28 cellular contexts compared by ENCODE assay signal in the genomic region with DNA sequence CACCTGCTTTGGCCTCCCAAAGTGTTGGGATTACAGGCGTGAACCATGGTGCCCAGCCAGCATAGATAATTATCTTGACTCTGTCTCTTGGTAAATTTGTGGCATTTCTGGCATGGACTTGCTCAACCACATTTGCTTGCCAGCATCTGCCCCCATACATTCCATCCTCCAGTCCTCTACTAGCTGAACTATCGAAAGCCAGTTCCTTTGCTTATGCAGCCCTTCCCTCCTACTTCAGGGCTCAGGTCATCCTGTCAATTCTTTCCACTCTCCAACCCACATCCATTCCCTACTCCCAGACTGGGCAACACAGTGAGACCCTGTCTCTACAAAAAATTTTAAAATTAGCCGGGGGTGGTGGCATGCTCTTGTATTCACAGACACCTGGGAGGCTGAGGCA. TPM values are rescaled to one million over a fixed set of nuclear protein-coding genes. Genes with fewer than 3 reads are reported as not detected.
A peak's percentile ranks its signal among the peaks of the same experiment; 100 is the strongest.
DNase-seq lines count a peak whose midpoint lies in the region; ATAC-seq, FAIRE-seq and TF ChIP-seq lines count a peak whose summit lies in the region.
"Had no signal": no experiment of that assay in that cellular context is flagged by ENCODE, and none has a peak within 500 bp of the region (broad histone marks: within the 10 kb centered on the region; RNA-seq: fewer than 3 reads in every experiment).

No MANE protein-coding gene starts in this region.

- H3K4me1 Mint-ChIP-seq in astrocyte (ENCODE audit: low read depth, unreplicated experiment) (peaks cover 2% of the 10 kb centered on the region), neural progenitor cell (peaks cover 6% of the 10 kb centered on the region)
- H3K4me1 Mint-ChIP-seq in activated T-helper 1 cell treated with anti-CD3 and anti-CD28 coated beads, Interleukin-12 subunit alpha, Interleukin-12 subunit beta, Interleukin-2, Interleukin-4 antibody, amounts not matched to agents 30 ng/mL and 10 ng/mL and 1 ng/mL, durations not matched to agents 14 hours and 24 hours and 36 hours (ENCODE audit: low read depth), result peaks cover 10% of the 10 kb centered on the region
- peaks cover 9% of the 10 kb centered on the region for H3K4me1 Mint-ChIP-seq in activated CD4-positive, alpha-beta T cell treated with anti-CD3 and anti-CD28 coated beads, Interleukin-2, amount 10 ng/mL, durations not matched to agents 24 days and 14 days

- H3K9me3 ChIP-seq in MG63 (no peaks in the 10 kb centered on the region), astrocyte (ENCODE audit: insufficient read depth, low read depth, low read length) (no peaks in the 10 kb centered on the region), neural progenitor cell (ENCODE audit: low read depth) (no peaks in the 10 kb centered on the region)
- H3K9me3 ChIP-seq: A549, BLaER1, mucosa of descending colon, prostate gland, SJSA1, suprapubic skin had no signal

- peaks cover 2% of the 10 kb centered on the region for H3K36me3 Mint-ChIP-seq in astrocyte (ENCODE audit: low read depth, unreplicated experiment)
- no peaks in the 10 kb centered on the region for H3K36me3 Mint-ChIP-seq in activated T-helper 1 cell treated with anti-CD3 and anti-CD28 coated beads, Interleukin-12 subunit alpha, Interleukin-12 subunit beta, Interleukin-2, Interleukin-4 antibody, amounts not matched to agents 30 ng/mL and 10 ng/mL and 1 ng/mL, durations not matched to agents 14 hours and 24 hours and 36 hours (ENCODE audit: low read depth)
- peaks cover 6% of the 10 kb centered on the region for H3K36me3 Mint-ChIP-seq in neural progenitor cell
- no peaks in the 10 kb centered on the region for H3K36me3 Mint-ChIP-seq in activated CD4-positive, alpha-beta T cell treated with anti-CD3 and anti-CD28 coated beads, Interleukin-2, amount 10 ng/mL, durations not matched to agents 24 days and 14 days (ENCODE audit: low read depth)

- no peak for FAIRE-seq in astrocyte (lab: Jason Lieb, UNC)
- FAIRE-seq: A549, endometrium, H54, urothelium cell line had no signal

- peak; percentile 30 for DNase-seq in AG20443 (ENCODE audit: low spot score)
- peak; percentile 37 for DNase-seq in MG63
- DNase-seq in astrocyte (ENCODE audit: low read depth), result peak; percentile 41
- peak; percentile 25 for DNase-seq in fibroblast of the aortic adventitia (ENCODE audit: low read depth)
- DNase-seq in activated T-helper 1 cell treated with anti-CD3 and anti-CD28 coated beads, Interleukin-12 subunit alpha, Interleukin-12 subunit beta, Interleukin-2, Interleukin-4 antibody, amounts not matched to agents 30 ng/mL and 10 ng/mL and 1 ng/mL, durations not matched to agents 14 hours and 24 hours and 36 hours (ENCODE audit: low spot score), result no peak
- no peak for DNase-seq in neural progenitor cell (ENCODE audit: low spot score)
- no peak for DNase-seq in activated CD4-positive, alpha-beta T cell treated with anti-CD3 and anti-CD28 coated beads, Interleukin-2, amount 10 ng/mL, durations not matched to agents 24 days and 14 days
- DNase-seq: activated CD8-positive, alpha-beta memory T cell treated with anti-CD3 and anti-CD28 coated beads, Interleukin-2, amount 50 U/mL, for 4 hours; activated effector memory CD4-positive, alpha-beta T cell treated with Interleukin-2 at 50 U/mL for 16 hours; activated naive CD8-positive, alpha-beta T cell treated with anti-CD3 and anti-CD28 coated beads, Interleukin-2, amount 50 U/mL, for 24 hours; COR-L47; cortex of kidney; KG1; mucosa of descending colon; NCI-H187 treated with DMSO at 0.1 percent for 48 hours; NCI-H82; stimulated activated CD4-positive, alpha-beta T cell treated with anti-CD3 and anti-CD28 coated beads, Interleukin-1b, Interleukin-23, amount 100 ng/mL, for 48 hours; T-helper 2 cell had no signal

- H3K27ac Mint-ChIP-seq in astrocyte (ENCODE audit: unreplicated experiment) (no peak overlapping the region), neural progenitor cell (no peak overlapping the region)
- no peak overlapping the region for H3K27ac Mint-ChIP-seq in activated T-helper 1 cell treated with anti-CD3 and anti-CD28 coated beads, Interleukin-12 subunit alpha, Interleukin-12 subunit beta, Interleukin-2, Interleukin-4 antibody, amounts not matched to agents 30 ng/mL and 10 ng/mL and 1 ng/mL, durations not matched to agents 14 hours and 24 hours and 36 hours
- no peak overlapping the region for H3K27ac Mint-ChIP-seq in activated CD4-positive, alpha-beta T cell treated with anti-CD3 and anti-CD28 coated beads, Interleukin-2, amount 10 ng/mL, durations not matched to agents 24 days and 14 days
- H3K27ac Mint-ChIP-seq: activated naive CD8-positive, alpha-beta T cell treated with anti-CD3 and anti-CD28 coated beads, Interleukin-2, amount 50 U/mL, for 24 hours had no signal

- ATAC-seq in GM19023 (IDR thresholded peaks at IDR 0.05; ENCODE audit: unreplicated experiment), result no peak
- ATAC-seq: activated naive CD8-positive, alpha-beta T cell treated with anti-CD3 and anti-CD28 coated beads, Interleukin-2, amount 50 U/mL, for 24 hours; mucosa of descending colon had no signal

- no peaks in the 10 kb centered on the region for H3K79me2 ChIP-seq in astrocyte (ENCODE audit: insufficient read depth, low read length)
- no peaks in the 10 kb centered on the region for H3K79me2 ChIP-seq in neural progenitor cell (ENCODE audit: low read depth)

- H3K4me2 ChIP-seq in astrocyte (ENCODE audit: low read length), result no peak overlapping the region
- no peak overlapping the region for H3K4me2 ChIP-seq in neural progenitor cell
- H3K4me2 ChIP-seq: A549, BLaER1 had no signal

- H4K20me1 ChIP-seq in astrocyte (ENCODE audit: insufficient read depth, low read length), result no peaks in the 10 kb centered on the region
- H4K20me1 ChIP-seq in neural progenitor cell (ENCODE audit: low read depth), result no peaks in the 10 kb centered on the region
- H4K20me1 ChIP-seq: BLaER1 had no signal

- no peak overlapping the region for H3K27ac ChIP-seq in astrocyte (ENCODE audit: low read depth, low read length)
- no peak overlapping the region for H3K27ac ChIP-seq in neural progenitor cell
- H3K27ac ChIP-seq: A549, BLaER1, prostate gland, SJSA1, suprapubic skin, VCaP had no signal

- H2AFZ ChIP-seq in astrocyte (ENCODE audit: low read depth, low read length) (no peak overlapping the region), neural progenitor cell (replicated peaks) (no peak overlapping the region)

- H3K9me3 Mint-ChIP-seq in astrocyte (ENCODE audit: unreplicated experiment) (no peaks in the 10 kb centered on the region), neural progenitor cell (no peaks in the 10 kb centered on the region)
- H3K9me3 Mint-ChIP-seq in activated T-helper 1 cell treated with anti-CD3 and anti-CD28 coated beads, Interleukin-12 subunit alpha, Interleukin-12 subunit beta, Interleukin-2, Interleukin-4 antibody, amounts not matched to agents 30 ng/mL and 10 ng/mL and 1 ng/mL, durations not matched to agents 14 hours and 24 hours and 36 hours, result no peaks in the 10 kb centered on the region
- no peaks in the 10 kb centered on the region for H3K9me3 Mint-ChIP-seq in activated CD4-positive, alpha-beta T cell treated with anti-CD3 and anti-CD28 coated beads, Interleukin-2, amount 10 ng/mL, durations not matched to agents 24 days and 14 days
- H3K9me3 Mint-ChIP-seq: activated naive CD8-positive, alpha-beta T cell treated with anti-CD3 and anti-CD28 coated beads, Interleukin-2, amount 50 U/mL, for 24 hours had no signal

- no peak for TF ChIP-seq CTCF in astrocyte (IDR thresholded peaks at IDR 0.05; ENCODE audit: insufficient read depth, low read depth, low read length)
- TF ChIP-seq CTCF in fibroblast of the aortic adventitia (IDR thresholded peaks at IDR 0.05; ENCODE audit: insufficient read depth, low read length), result no peak
- no peak for TF ChIP-seq CTCF in neural progenitor cell (IDR thresholded peaks at IDR 0.05)

- no peak overlapping the region for H3K4me3 Mint-ChIP-seq in astrocyte (ENCODE audit: unreplicated experiment)
- H3K4me3 Mint-ChIP-seq in activated T-helper 1 cell treated with anti-CD3 and anti-CD28 coated beads, Interleukin-12 subunit alpha, Interleukin-12 subunit beta, Interleukin-2, Interleukin-4 antibody, amounts not matched to agents 30 ng/mL and 10 ng/mL and 1 ng/mL, durations not matched to agents 14 hours and 24 hours and 36 hours, result no peak overlapping the region
- no peak overlapping the region for H3K4me3 Mint-ChIP-seq in neural progenitor cell
- no peak overlapping the region for H3K4me3 Mint-ChIP-seq in activated CD4-positive, alpha-beta T cell treated with anti-CD3 and anti-CD28 coated beads, Interleukin-2, amount 10 ng/mL, durations not matched to agents 24 days and 14 days
- H3K4me3 Mint-ChIP-seq: activated naive CD8-positive, alpha-beta T cell treated with anti-CD3 and anti-CD28 coated beads, Interleukin-2, amount 50 U/mL, for 24 hours had no signal

- H3K4me3 ChIP-seq in MG63 (no peak overlapping the region), astrocyte (ENCODE audit: insufficient read depth, low read depth, low read length) (no peak overlapping the region), fibroblast of the aortic adventitia (ENCODE audit: low read depth, low read length) (no peak overlapping the region), neural progenitor cell (no peak overlapping the region)
- H3K4me3 ChIP-seq: A549, BLaER1, mucosa of descending colon, prostate gland, SJSA1, suprapubic skin had no signal

- peaks cover 7% of the 10 kb centered on the region for H3F3A ChIP-seq in neural progenitor cell (ENCODE audit: low read depth)

- intact Hi-C loops in activated T-helper 1 cell treated with anti-CD3 and anti-CD28 coated beads, Interleukin-12 subunit alpha, Interleukin-12 subunit beta, Interleukin-2, Interleukin-4 antibody, amounts not matched to agents 30 ng/mL and 10 ng/mL and 1 ng/mL, durations not matched to agents 14 hours and 24 hours and 36 hours (cut with micrococcal nuclease), result no loop called here
- intact Hi-C loops in activated CD4-positive, alpha-beta T cell treated with anti-CD3 and anti-CD28 coated beads, Interleukin-2, amount 10 ng/mL, durations not matched to agents 24 days and 14 days (cut with micrococcal nuclease), result no loop called here

- H3K27me3 ChIP-seq in MG63 (no peaks in the 10 kb centered on the region), astrocyte (ENCODE audit: insufficient read depth, low read length) (no peaks in the 10 kb centered on the region), neural progenitor cell (no peaks in the 10 kb centered on the region)
- H3K27me3 ChIP-seq: BLaER1, SJSA1, suprapubic skin had no signal

- H3K4me1 ChIP-seq in astrocyte (ENCODE audit: insufficient read depth, low read length), result no peaks in the 10 kb centered on the region
- peaks cover 2% of the 10 kb centered on the region for H3K4me1 ChIP-seq in neural progenitor cell
- H3K4me1 ChIP-seq: A549, prostate gland, SJSA1 had no signal

- H3K27me3 Mint-ChIP-seq in astrocyte (ENCODE audit: low read depth, unreplicated experiment) (no peaks in the 10 kb centered on the region), neural progenitor cell (ENCODE audit: insufficient read depth, low read depth) (peaks cover 2% of the 10 kb centered on the region)
- H3K27me3 Mint-ChIP-seq in activated T-helper 1 cell treated with anti-CD3 and anti-CD28 coated beads, Interleukin-12 subunit alpha, Interleukin-12 subunit beta, Interleukin-2, Interleukin-4 antibody, amounts not matched to agents 30 ng/mL and 10 ng/mL and 1 ng/mL, durations not matched to agents 14 hours and 24 hours and 36 hours (ENCODE audit: insufficient read depth), result no peaks in the 10 kb centered on the region
- H3K27me3 Mint-ChIP-seq in activated CD4-positive, alpha-beta T cell treated with anti-CD3 and anti-CD28 coated beads, Interleukin-2, amount 10 ng/mL, durations not matched to agents 24 days and 14 days, result no peaks in the 10 kb centered on the region
- H3K27me3 Mint-ChIP-seq: activated naive CD8-positive, alpha-beta T cell treated with anti-CD3 and anti-CD28 coated beads, Interleukin-2, amount 50 U/mL, for 24 hours had no signal

- no peaks in the 10 kb centered on the region for H3K36me3 ChIP-seq in MG63
- no peaks in the 10 kb centered on the region for H3K36me3 ChIP-seq in astrocyte (ENCODE audit: insufficient read depth, low read length)
- H3K36me3 ChIP-seq in neural progenitor cell, result no peaks in the 10 kb centered on the region
- H3K36me3 ChIP-seq: BLaER1, prostate gland, SJSA1, suprapubic skin had no signal

- H3K9ac ChIP-seq in astrocyte (ENCODE audit: low read length) (no peak overlapping the region), neural progenitor cell (no peak overlapping the region)
- H3K9ac ChIP-seq: BLaER1 had no signal

RNA-seq across cellular contexts. Expression of a gene that starts 13.0 kb away (rescaled TPM):
- total RNA-seq in MG63 (2014; rRNA removed; shearing (Covaris generic); ENCODE audit: low replicate concordance), result 4.7 and 6.2 TPM in 2 replicates
- total RNA-seq in astrocyte (1.3 and 1.7 TPM in 2 replicates), fibroblast of the aortic adventitia (ENCODE audit: low replicate concordance) (1.9 and 2.0 TPM in 2 replicates), neural progenitor cell (ENCODE audit: low replicate concordance) (2.8 and 4.8 TPM in 2 replicates)
- 1.3 and 1.5 TPM in 2 replicates for total RNA-seq in activated T-helper 1 cell treated with anti-CD3 and anti-CD28 coated beads, Interleukin-12 subunit alpha, Interleukin-12 subunit beta, Interleukin-2, Interleukin-4 antibody, amounts not matched to agents 30 ng/mL and 10 ng/mL and 1 ng/mL, durations not matched to agents 14 hours and 24 hours and 36 hours
- 1.5 TPM in 2 replicates for total RNA-seq in activated CD4-positive, alpha-beta T cell treated with anti-CD3 and anti-CD28 coated beads, Interleukin-2, amount 10 ng/mL, durations not matched to agents 24 days and 14 days

RNA-seq across cellular contexts. Expression of a gene that starts 27.0 kb away (rescaled TPM):
- total RNA-seq in MG63 (2014; rRNA removed; shearing (Covaris generic); ENCODE audit: low replicate concordance), result 3.3 and 4.8 TPM in 2 replicates
- total RNA-seq in astrocyte, result 33.2 and 35.0 TPM in 2 replicates
- 20.5 and 24.3 TPM in 2 replicates for total RNA-seq in fibroblast of the aortic adventitia (ENCODE audit: low replicate concordance)
- total RNA-seq in activated T-helper 1 cell treated with anti-CD3 and anti-CD28 coated beads, Interleukin-12 subunit alpha, Interleukin-12 subunit beta, Interleukin-2, Interleukin-4 antibody, amounts not matched to agents 30 ng/mL and 10 ng/mL and 1 ng/mL, durations not matched to agents 14 hours and 24 hours and 36 hours, result 81.9 and 87.6 TPM in 2 replicates
- 40.1 and 59.6 TPM in 2 replicates for total RNA-seq in neural progenitor cell (ENCODE audit: low replicate concordance)
- 89.1 and 94.1 TPM in 2 replicates for total RNA-seq in activated CD4-positive, alpha-beta T cell treated with anti-CD3 and anti-CD28 coated beads, Interleukin-2, amount 10 ng/mL, durations not matched to agents 24 days and 14 days

Comparison
In these comparisons a context has a peak if more than half of its experiments do, and no peak if none do; other contexts are left out.
1. DNase-seq: peak in AG20443 (single experiment), MG63 (single experiment), astrocyte (single experiment) and fibroblast of the aortic adventitia (single experiment); none in activated T-helper 1 cell treated with anti-CD3 and anti-CD28 coated beads, Interleukin-12 subunit alpha, Interleukin-12 subunit beta, Interleukin-2, Interleukin-4 antibody, amounts not matched to agents 30 ng/mL and 10 ng/mL and 1 ng/mL, durations not matched to agents 14 hours and 24 hours and 36 hours (single experiment), neural progenitor cell (single experiment) and activated CD4-positive, alpha-beta T cell treated with anti-CD3 and anti-CD28 coated beads, Interleukin-2, amount 10 ng/mL, durations not matched to agents 24 days and 14 days (single experiment).